In the genomic region with DNA sequence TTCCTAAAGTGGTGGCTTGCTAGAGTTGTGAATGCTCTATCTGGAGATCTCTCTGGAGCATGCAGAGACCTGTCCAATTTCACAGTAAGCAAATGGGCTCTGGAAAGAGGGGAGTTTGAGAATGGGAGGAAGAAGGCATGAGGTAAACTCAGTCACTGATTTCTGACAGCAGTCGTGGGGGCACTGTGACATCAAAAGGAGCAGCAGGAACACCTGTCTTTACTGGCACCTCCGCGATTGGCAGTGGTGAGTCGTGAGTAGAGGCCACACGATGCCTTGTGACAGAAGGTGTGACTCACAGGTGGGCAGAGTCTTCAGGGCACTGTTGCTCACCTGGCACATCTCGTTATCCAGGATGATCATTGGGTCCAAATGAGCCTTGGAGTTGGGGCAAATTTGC, we compare ENCODE assay signal across 16 cellular contexts. TPM values are rescaled to one million over a fixed set of nuclear protein-coding genes. Genes with fewer than 3 reads are reported as not detected.
"Had no signal": no experiment of that assay in that cellular context is flagged by ENCODE, and none has a peak within 500 bp of the region (broad histone marks: within the 10 kb centered on the region; RNA-seq: fewer than 3 reads in every experiment).

No MANE protein-coding gene starts in this region.

- H3K4me1 ChIP-seq: breast epithelium, left lung, tibial artery had no signal

- H3K27ac ChIP-seq: breast epithelium, dorsolateral prefrontal cortex, hepatocyte, left lung, tibial artery had no signal

- H3K4me3 ChIP-seq: breast epithelium, dorsolateral prefrontal cortex, hepatocyte, left lung, mucosa of descending colon, tibial artery had no signal

- H3K27me3 ChIP-seq: breast epithelium, dorsolateral prefrontal cortex, hepatocyte, left lung, tibial artery had no signal

- H3K9me3 ChIP-seq: breast epithelium, mucosa of descending colon, tibial artery had no signal

- H3K9me3 Mint-ChIP-seq: activated naive CD4-positive, alpha-beta T cell treated with anti-CD3 and anti-CD28 coated beads for 36 hours; activated naive CD8-positive, alpha-beta T cell treated with anti-CD3 and anti-CD28 coated beads, Interleukin-2, amount 50 U/mL, for 24 hours; activated T-helper 17 cell treated with anti-CD3 and anti-CD28 coated beads, Interleukin-2, amount 50 U/mL, for 72 hours had no signal

- H3K4me3 Mint-ChIP-seq: activated naive CD4-positive, alpha-beta T cell treated with anti-CD3 and anti-CD28 coated beads for 36 hours; activated naive CD8-positive, alpha-beta T cell treated with anti-CD3 and anti-CD28 coated beads, Interleukin-2, amount 50 U/mL, for 24 hours; activated T-helper 17 cell treated with anti-CD3 and anti-CD28 coated beads, Interleukin-2, amount 50 U/mL, for 72 hours; naive thymus-derived CD8-positive, alpha-beta T cell had no signal

- H3K27ac Mint-ChIP-seq: activated naive CD4-positive, alpha-beta T cell treated with anti-CD3 and anti-CD28 coated beads for 36 hours; activated naive CD8-positive, alpha-beta T cell treated with anti-CD3 and anti-CD28 coated beads, Interleukin-2, amount 50 U/mL, for 24 hours; activated T-helper 17 cell treated with anti-CD3 and anti-CD28 coated beads, Interleukin-2, amount 50 U/mL, for 72 hours; naive thymus-derived CD8-positive, alpha-beta T cell had no signal

- H3K36me3 ChIP-seq: breast epithelium, left lung, tibial artery had no signal

- H3K4me1 Mint-ChIP-seq: activated naive CD8-positive, alpha-beta T cell treated with anti-CD3 and anti-CD28 coated beads, Interleukin-2, amount 50 U/mL, for 24 hours; activated T-helper 17 cell treated with anti-CD3 and anti-CD28 coated beads, Interleukin-2, amount 50 U/mL, for 72 hours; naive thymus-derived CD8-positive, alpha-beta T cell had no signal

- FAIRE-seq: keratinocyte had no signal

- ATAC-seq: activated naive CD8-positive, alpha-beta T cell treated with anti-CD3 and anti-CD28 coated beads, Interleukin-2, amount 50 U/mL, for 24 hours; activated T-helper 17 cell treated with anti-CD3 and anti-CD28 coated beads, Interleukin-2, amount 50 U/mL, for 72 hours; left lung; naive thymus-derived CD8-positive, alpha-beta T cell had no signal

- DNase-seq: activated CD4-positive, alpha-beta T cell treated with anti-CD3 and anti-CD28 coated beads, Interleukin-2, amount 50 U/mL, for 4 hours; activated CD4-positive, CD25-positive, alpha-beta regulatory T cell treated with anti-CD3 and anti-CD28 coated beads, Interleukin-2, amount 50 U/mL, for 72 hours; activated naive CD4-positive, alpha-beta T cell treated with anti-CD3 and anti-CD28 coated beads for 36 hours; activated naive CD8-positive, alpha-beta T cell treated with anti-CD3 and anti-CD28 coated beads, Interleukin-2, amount 50 U/mL, for 24 hours; aorta; dorsolateral prefrontal cortex; left lung; mammary epithelial cell; mucosa of descending colon; naive thymus-derived CD8-positive, alpha-beta T cell; tibial artery had no signal

RNA-seq across cellular contexts. Expression of a gene that starts 38.8 kb away (rescaled TPM):
- total RNA-seq: activated naive CD4-positive, alpha-beta T cell treated with anti-CD3 and anti-CD28 coated beads for 36 hours; naive thymus-derived CD8-positive, alpha-beta T cell; T-helper 1 cell treated with Interleukin-12 subunit alpha and Interleukin-12 subunit beta and Interleukin-4 antibody, amounts not matched to agents 30 ng/mL and 1 ng/mL, for 36 hours had no signal
